27 cellular contexts compared by ENCODE assay signal in genomic region chr6:163375361-163375760, GRCh38.
"Had no signal": no experiment of that assay in that cellular context is flagged by ENCODE, and none has a peak within 500 bp of the region (broad histone marks: within the 10 kb centered on the region; RNA-seq: fewer than 3 reads in every experiment).

No MANE protein-coding gene starts in this region.

- H3K27ac Mint-ChIP-seq: naive thymus-derived CD4-positive, alpha-beta T cell; natural killer cell; nephron; stimulated activated effector memory CD8-positive, alpha-beta T cell treated with anti-CD3 and anti-CD28 coated beads, Interleukin-12 subunit alpha, Interleukin-12 subunit beta, amount 100 ng/mL, for 72 hours; stimulated activated naive B cell treated with anti-CD40 and anti-IgM and Interleukin-4, amounts not matched to agents 10 μg/mL and 1 μg/mL and 100 μg/mL, for 72 hours; stimulated activated naive CD8-positive, alpha-beta T cell treated with anti-CD3 and anti-CD28 coated beads, Interleukin-15, Interleukin-2, amounts not matched to agents 100 ng/mL and 50 ng/mL, for 24 hours had no signal

- H3K9me3 Mint-ChIP-seq: natural killer cell; nephron; stimulated activated effector memory CD8-positive, alpha-beta T cell treated with anti-CD3 and anti-CD28 coated beads, Interleukin-12 subunit alpha, Interleukin-12 subunit beta, amount 100 ng/mL, for 72 hours; stimulated activated naive B cell treated with anti-CD40 and anti-IgM and Interleukin-4, amounts not matched to agents 10 μg/mL and 1 μg/mL and 100 μg/mL, for 72 hours; stimulated activated naive CD8-positive, alpha-beta T cell treated with anti-CD3 and anti-CD28 coated beads, Interleukin-15, Interleukin-2, amounts not matched to agents 100 ng/mL and 50 ng/mL, for 24 hours had no signal

- H3K27ac ChIP-seq: neutrophil, pancreas, prostate gland, right lobe of liver, sigmoid colon, stomach, thoracic aorta, thyroid gland, tibial nerve, upper lobe of left lung, vagina had no signal

- H3K4me3 ChIP-seq: pancreas, prostate gland, right lobe of liver, sigmoid colon, stomach, thoracic aorta, thyroid gland, tibial nerve, upper lobe of left lung, vagina had no signal

- H3K4me1 ChIP-seq: prostate gland, right lobe of liver, sigmoid colon, stomach, thyroid gland, upper lobe of left lung, vagina had no signal

- DNase-seq: naive thymus-derived CD4-positive, alpha-beta T cell; natural killer cell; nucleus accumbens; pancreas; right cardiac atrium; right lobe of liver; sigmoid colon; small intestine; stimulated activated CD4-positive, alpha-beta T cell treated with anti-CD3 and anti-CD28 coated beads, Interleukin-15, amount 100 ng/mL, for 24 hours; stimulated activated CD4-positive, alpha-beta T cell treated with anti-CD3 and anti-CD28 coated beads, Interleukin-2, amount 100 ng/mL, for 24 hours; stimulated activated CD4-positive, alpha-beta T cell treated with anti-CD3 and anti-CD28 coated beads, Interleukin-2, amount 100 ng/mL, for 48 hours; stimulated activated CD4-positive, alpha-beta T cell treated with anti-CD3 and anti-CD28 coated beads, Interleukin-4, amount 100 ng/mL, for 24 hours; stimulated activated naive B cell treated with anti-CD40 and anti-IgM and Interleukin-4, amounts not matched to agents 10 μg/mL and 1 μg/mL and 100 μg/mL, for 72 hours; stimulated activated naive CD4-positive, alpha-beta T cell treated with Interleukin-2 at 50 U/mL for 16 hours; stomach; thyroid gland; trophoblast cell; upper lobe of left lung had no signal

- H3K36me3 Mint-ChIP-seq: naive thymus-derived CD4-positive, alpha-beta T cell; natural killer cell; stimulated activated effector memory CD8-positive, alpha-beta T cell treated with anti-CD3 and anti-CD28 coated beads, Interleukin-12 subunit alpha, Interleukin-12 subunit beta, amount 100 ng/mL, for 72 hours; stimulated activated naive B cell treated with anti-CD40 and anti-IgM and Interleukin-4, amounts not matched to agents 10 μg/mL and 1 μg/mL and 100 μg/mL, for 72 hours had no signal

- H3K9me3 ChIP-seq: neutrophil, pancreas, prostate gland, right lobe of liver, sigmoid colon, stomach, thoracic aorta, thyroid gland, tibial nerve, upper lobe of left lung, vagina had no signal

- H3K4me3 Mint-ChIP-seq: naive thymus-derived CD4-positive, alpha-beta T cell; natural killer cell; nephron; stimulated activated effector memory CD8-positive, alpha-beta T cell treated with anti-CD3 and anti-CD28 coated beads, Interleukin-12 subunit alpha, Interleukin-12 subunit beta, amount 100 ng/mL, for 72 hours; stimulated activated naive B cell treated with anti-CD40 and anti-IgM and Interleukin-4, amounts not matched to agents 10 μg/mL and 1 μg/mL and 100 μg/mL, for 72 hours; stimulated activated naive CD8-positive, alpha-beta T cell treated with anti-CD3 and anti-CD28 coated beads, Interleukin-15, Interleukin-2, amounts not matched to agents 100 ng/mL and 50 ng/mL, for 24 hours had no signal

- ATAC-seq: naive thymus-derived CD4-positive, alpha-beta T cell; natural killer cell; pancreas; right cardiac atrium; right lobe of liver; stimulated activated effector memory CD8-positive, alpha-beta T cell treated with anti-CD3 and anti-CD28 coated beads, Interleukin-12 subunit alpha, Interleukin-12 subunit beta, amount 100 ng/mL, for 72 hours; stimulated activated naive B cell treated with anti-CD40 and anti-IgM and Interleukin-4, amounts not matched to agents 10 μg/mL and 1 μg/mL and 100 μg/mL, for 72 hours had no signal

- FAIRE-seq: pancreas, small intestine, urothelium cell line had no signal

- H3K27me3 ChIP-seq: neutrophil, pancreas, right lobe of liver, thyroid gland, tibial nerve, upper lobe of left lung, vagina had no signal

- H3K36me3 ChIP-seq: neutrophil, pancreas, prostate gland, right lobe of liver, sigmoid colon, stomach, thoracic aorta, thyroid gland, tibial nerve, upper lobe of left lung, vagina had no signal
